Comparison of ENCODE assay signal across 17 cellular contexts in the genomic region with DNA sequence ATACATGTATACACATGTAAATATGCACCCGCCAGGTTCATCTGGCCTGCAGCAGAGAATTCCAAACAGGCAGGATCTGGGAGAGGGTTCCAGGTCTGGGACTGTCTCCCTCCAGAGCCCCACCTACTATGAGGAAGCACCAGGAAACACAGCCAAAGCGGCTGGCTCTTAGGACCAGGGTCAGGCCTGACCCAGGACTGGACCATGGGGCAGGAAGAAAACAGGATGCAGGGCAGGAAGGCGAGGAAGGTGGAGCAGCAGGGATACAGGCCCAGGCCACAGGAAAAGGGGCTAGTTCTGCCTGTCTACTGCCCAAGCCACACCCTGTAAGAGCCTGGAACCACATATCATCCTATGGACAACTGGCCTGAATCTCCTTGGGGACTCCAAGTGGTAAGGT. TPM values are rescaled to one million over a fixed set of nuclear protein-coding genes. Genes with fewer than 3 reads are reported as not detected.
DNase-seq lines count a peak whose midpoint lies in the region; ATAC-seq and TF ChIP-seq lines count a peak whose summit lies in the region.
"Had no signal": no experiment of that assay in that cellular context is flagged by ENCODE, and none has a peak within 500 bp of the region (broad histone marks: within the 10 kb centered on the region; RNA-seq: fewer than 3 reads in every experiment).

No MANE protein-coding gene starts in this region.

- TF ChIP-seq POLR2A in esophagus muscularis mucosa (IDR thresholded peaks at IDR 0.05; ENCODE audit: low read depth) (no peak), upper lobe of left lung (IDR thresholded peaks at IDR 0.05) (no peak)

- H3K36me3 ChIP-seq in esophagus muscularis mucosa = no peaks in the 10 kb centered on the region
- no peaks in the 10 kb centered on the region for H3K36me3 ChIP-seq in upper lobe of left lung
- H3K36me3 ChIP-seq: ascending aorta, gastrocnemius medialis had no signal

- H3K4me1 ChIP-seq in esophagus muscularis mucosa (peaks cover 14 to 26% (median 20%) of the 10 kb centered on the region in 4 donors), upper lobe of left lung (peaks cover 25 to 47% (median 32%) of the 10 kb centered on the region in 4 donors)

- H3K4me3 Mint-ChIP-seq in naive thymus-derived CD8-positive, alpha-beta T cell = peak overlapping the region in 9 of 10 donors; percentile 8 to 92 (median 50)
- H3K4me3 Mint-ChIP-seq: activated T-cell treated with anti-CD3 and anti-CD28 coated beads, Interleukin-2, amount 50 U/mL, for 4 hours had no signal

- H3K4me3 ChIP-seq in esophagus muscularis mucosa (peak overlapping the region; percentile 69 to 88 (median 74)), upper lobe of left lung (peak overlapping the region in 3 of 4 donors; percentile 73 to 83 (median 74))
- H3K4me3 ChIP-seq: GM23338 had no signal

- intact Hi-C loops in Right ventricle myocardium inferior (cut with DNase I) (no loop called here), cardiac septum (cut with DNase I) (no loop called here), esophagus muscularis mucosa (cut with DNase I) (loop anchor here (5.0 to 10.0 kb wide), 3 partner anchors 37 to 134 kb away; partner anchors contain the start of gene ARMC7)

- H3K27ac ChIP-seq in esophagus muscularis mucosa (replicated peaks in 1 of 4) (peak overlapping the region in 1 of 4 donors; percentile 43), upper lobe of left lung (peak overlapping the region in 3 of 4 donors; percentile 76 to 82 (median 81))
- H3K27ac ChIP-seq: ascending aorta had no signal

- peaks cover 0 to 37% (median 0%) of the 10 kb centered on the region in 4 donors for H3K27me3 ChIP-seq in esophagus muscularis mucosa
- H3K27me3 ChIP-seq in upper lobe of left lung = peaks cover 0 to 10% (median 7%) of the 10 kb centered on the region in 4 donors
- H3K27me3 ChIP-seq: ascending aorta had no signal

- POLR2A ChIA-PET in naive thymus-derived CD8-positive, alpha-beta T cell (lab: Charles Lee) = interaction anchor here (0.6 to 1.1 kb wide), 2 partner anchors 25 to 42 kb away, joined by 3 read pairs; partner anchors contain the start of gene MRPL58

- WGBS in esophagus muscularis mucosa = 80% methylated on average over 2 of the region's 3 CpGs
- 65 to 67% methylated on average over 1 to 3 of the region's 3 CpGs for WGBS in upper lobe of left lung, 2 donors

- ATAC-seq in Right ventricle myocardium inferior = peak; percentile 14
- no peak for ATAC-seq in naive thymus-derived CD8-positive, alpha-beta T cell
- ATAC-seq in upper lobe of left lung (ENCODE audit: low FRiP score in 2 of 2) = peak in 1 of 2 donors; percentile 35
- no peak for ATAC-seq in GM21423 (IDR thresholded peaks at IDR 0.05; ENCODE audit: unreplicated experiment)
- no peak for ATAC-seq in GM19467 (IDR thresholded peaks at IDR 0.05; ENCODE audit: unreplicated experiment)
- ATAC-seq: activated T-cell treated with anti-CD3 and anti-CD28 coated beads, Interleukin-2, amount 50 U/mL, for 4 hours; gastrocnemius medialis; GM23338 had no signal

- H3K9me3 Mint-ChIP-seq in naive thymus-derived CD8-positive, alpha-beta T cell = no peaks in the 10 kb centered on the region
- H3K9me3 Mint-ChIP-seq: activated CD4-positive, alpha-beta T cell treated with anti-CD3 and anti-CD28 coated beads, Interleukin-2, amount 10 ng/mL, durations not matched to agents 24 days and 14 days; activated T-cell treated with anti-CD3 and anti-CD28 coated beads, Interleukin-2, amount 50 U/mL, for 4 hours; GM23338 had no signal

- H3K4me1 Mint-ChIP-seq in naive thymus-derived CD8-positive, alpha-beta T cell = peaks cover 5 to 17% (median 14%) of the 10 kb centered on the region in 4 donors

- TF ChIP-seq EP300 in esophagus muscularis mucosa (IDR thresholded peaks at IDR 0.05) = no peak
- TF ChIP-seq EP300 in upper lobe of left lung (IDR thresholded peaks at IDR 0.05) = no peak

- no peaks in the 10 kb centered on the region for H3K9me3 ChIP-seq in esophagus muscularis mucosa
- H3K9me3 ChIP-seq in upper lobe of left lung = no peaks in the 10 kb centered on the region
- H3K9me3 ChIP-seq: ascending aorta, gastrocnemius medialis had no signal

- no peak for TF ChIP-seq CTCF in esophagus muscularis mucosa (IDR thresholded peaks at IDR 0.05)
- no peak for TF ChIP-seq CTCF in upper lobe of left lung (IDR thresholded peaks at IDR 0.05)

- DNase-seq in Right ventricle myocardium inferior (ENCODE audit: missing footprints) = no peak
- DNase-seq in cardiac septum (ENCODE audit: low spot score) = no peak
- no peak for DNase-seq in esophagus muscularis mucosa (ENCODE audit: extremely low spot score)
- DNase-seq in naive thymus-derived CD8-positive, alpha-beta T cell = no peak
- no peak for DNase-seq in upper lobe of left lung
- no peak for DNase-seq in SK-N-DZ (ENCODE audit: low spot score)
- DNase-seq: activated CD4-positive, alpha-beta T cell treated with anti-CD3 and anti-CD28 coated beads, Interleukin-2, amount 10 ng/mL, durations not matched to agents 24 days and 14 days; activated T-cell treated with anti-CD3 and anti-CD28 coated beads, Interleukin-2, amount 50 U/mL, for 4 hours; gastrocnemius medialis; islet precursor cell; NCI-H1436 treated with DMSO at 0.1 percent for 48 hours; NCI-H524 treated with DMSO at 0.1 percent for 48 hours had no signal

- H3K27me3 Mint-ChIP-seq in naive thymus-derived CD8-positive, alpha-beta T cell = peaks cover 0 to 10% (median 0%) of the 10 kb centered on the region in 5 donors

- H3K36me3 Mint-ChIP-seq in naive thymus-derived CD8-positive, alpha-beta T cell = no peaks in the 10 kb centered on the region

- H3K27ac Mint-ChIP-seq in naive thymus-derived CD8-positive, alpha-beta T cell = no peak overlapping the region
- H3K27ac Mint-ChIP-seq: activated CD4-positive, alpha-beta T cell treated with anti-CD3 and anti-CD28 coated beads, Interleukin-2, amount 10 ng/mL, durations not matched to agents 24 days and 14 days; GM23338 had no signal

RNA-seq across cellular contexts. Expression of gene HID1, which starts 2.2 kb away (rescaled TPM):
- 8.5 TPM for total RNA-seq in Right ventricle myocardium inferior
- total RNA-seq in cardiac septum = 9.0 TPM
- total RNA-seq in esophagus muscularis mucosa = 10 to 100 TPM in 2 of 4 donors, 1 to 10 TPM in 2; 4.5 to 17.1 (median 10.9) TPM
- 10 to 100 TPM in 1 of 2 experiments, 1 to 10 TPM in 1; 9.5 to 15.0 TPM for total RNA-seq in naive thymus-derived CD8-positive, alpha-beta T cell
- 1 to 10 TPM; 4.2 to 6.9 (median 4.7) TPM for polyA plus RNA-seq in naive thymus-derived CD8-positive, alpha-beta T cell
- 10 to 100 TPM; 21.6 to 60.8 (median 33.3) TPM for total RNA-seq in upper lobe of left lung
- polyA plus RNA-seq in SK-N-DZ (2014; cell fraction: cytosol; rRNA removed) = 1.5 and 4.5 TPM in 2 replicates
- polyA plus RNA-seq in SK-N-DZ (2014; cell fraction: nucleus; rRNA removed) = 10.2 and 20.4 TPM in 2 replicates
- total RNA-seq: activated CD4-positive, alpha-beta T cell treated with anti-CD3 and anti-CD28 coated beads, Interleukin-2, amount 10 ng/mL, durations not matched to agents 24 days and 14 days had no signal

RNA-seq across cellular contexts. Expression of gene CDR2L, which starts 17.0 kb away (rescaled TPM):
- total RNA-seq in Right ventricle myocardium inferior (22.1 TPM), cardiac septum (20.1 TPM), esophagus muscularis mucosa (10 to 100 TPM; 14.6 to 36.7 (median 24.3) TPM), upper lobe of left lung (10 to 100 TPM; 15.6 to 48.8 (median 24.7) TPM)
- under 1 TPM; 0.10 to 0.11 TPM for total RNA-seq in naive thymus-derived CD8-positive, alpha-beta T cell
- polyA plus RNA-seq in naive thymus-derived CD8-positive, alpha-beta T cell = not detected
- polyA plus RNA-seq in SK-N-DZ (2014; cell fraction: cytosol; rRNA removed) = 13.7 and 18.2 TPM in 2 replicates
- 20.1 and 30.5 TPM in 2 replicates for polyA plus RNA-seq in SK-N-DZ (2014; cell fraction: nucleus; rRNA removed)

RNA-seq across cellular contexts. Expression of gene OTOP3, which starts 34.7 kb away (rescaled TPM):
- not detected for total RNA-seq in Right ventricle myocardium inferior
- total RNA-seq in cardiac septum = not detected
- total RNA-seq in esophagus muscularis mucosa = not detected
- total RNA-seq in naive thymus-derived CD8-positive, alpha-beta T cell = not detected
- not detected for polyA plus RNA-seq in naive thymus-derived CD8-positive, alpha-beta T cell
- not detected for total RNA-seq in upper lobe of left lung
- polyA plus RNA-seq in SK-N-DZ (2014; cell fraction: cytosol; rRNA removed) = not detected in 2 replicates
- polyA plus RNA-seq in SK-N-DZ (2014; cell fraction: nucleus; rRNA removed) = not detected in 2 replicates
- total RNA-seq: activated CD4-positive, alpha-beta T cell treated with anti-CD3 and anti-CD28 coated beads, Interleukin-2, amount 10 ng/mL, durations not matched to agents 24 days and 14 days; activated T-cell treated with anti-CD3 and anti-CD28 coated beads, Interleukin-2, amount 50 U/mL, for 4 hours; ascending aorta; gastrocnemius medialis; GM23338; myocyte had no signal
- polyA plus RNA-seq: GM23338 had no signal

RNA-seq across cellular contexts. Expression of gene MRPL58, which starts 42.1 kb away (rescaled TPM):
- 51.4 TPM for total RNA-seq in Right ventricle myocardium inferior
- 39.3 TPM for total RNA-seq in cardiac septum
- total RNA-seq in esophagus muscularis mucosa = 10 to 100 TPM; 34.9 to 47.8 (median 40.2) TPM
- 10 to 100 TPM; 23.9 to 29.4 TPM for total RNA-seq in naive thymus-derived CD8-positive, alpha-beta T cell
- 10 to 100 TPM; 44.9 to 58.1 (median 53.6) TPM for polyA plus RNA-seq in naive thymus-derived CD8-positive, alpha-beta T cell
- total RNA-seq in upper lobe of left lung = 10 to 100 TPM; 10.5 to 41.0 (median 21.8) TPM
- polyA plus RNA-seq in SK-N-DZ (2014; cell fraction: cytosol; rRNA removed) = 82.0 and 130 TPM in 2 replicates
- 59.1 and 78.2 TPM in 2 replicates for polyA plus RNA-seq in SK-N-DZ (2014; cell fraction: nucleus; rRNA removed)

RNA-seq across cellular contexts. Expression of gene OTOP2, which starts 46.3 kb away (rescaled TPM):
- total RNA-seq in Right ventricle myocardium inferior = not detected
- total RNA-seq in cardiac septum = not detected
- total RNA-seq in esophagus muscularis mucosa = not detected
- total RNA-seq in naive thymus-derived CD8-positive, alpha-beta T cell = not detected
- not detected for polyA plus RNA-seq in naive thymus-derived CD8-positive, alpha-beta T cell
- total RNA-seq in upper lobe of left lung = not detected
- polyA plus RNA-seq in SK-N-DZ (2014; cell fraction: cytosol; rRNA removed) = not detected in 2 replicates
- polyA plus RNA-seq in SK-N-DZ (2014; cell fraction: nucleus; rRNA removed) = not detected in 2 replicates
- total RNA-seq: activated CD4-positive, alpha-beta T cell treated with anti-CD3 and anti-CD28 coated beads, Interleukin-2, amount 10 ng/mL, durations not matched to agents 24 days and 14 days; activated T-cell treated with anti-CD3 and anti-CD28 coated beads, Interleukin-2, amount 50 U/mL, for 4 hours; ascending aorta; GM23338; myocyte had no signal
- polyA plus RNA-seq: GM23338 had no signal

Comparison
In these comparisons a context has a peak if more than half of its experiments do, and no peak if none do; other contexts are left out.
1. RNA of gene CDR2L, which starts 17.0 kb away (total RNA-seq): 14.6 to 36.7 TPM in esophagus muscularis mucosa, 15.6 to 48.8 TPM in upper lobe of left lung, 22.1 TPM in Right ventricle myocardium inferior (single experiment) and 20.1 TPM in cardiac septum (single experiment); 0.10 to 0.11 TPM in naive thymus-derived CD8-positive, alpha-beta T cell; every median in the first group is over 10 times any median in the second.